1 cellular context compared by ENCODE assay signal in the genomic region with DNA sequence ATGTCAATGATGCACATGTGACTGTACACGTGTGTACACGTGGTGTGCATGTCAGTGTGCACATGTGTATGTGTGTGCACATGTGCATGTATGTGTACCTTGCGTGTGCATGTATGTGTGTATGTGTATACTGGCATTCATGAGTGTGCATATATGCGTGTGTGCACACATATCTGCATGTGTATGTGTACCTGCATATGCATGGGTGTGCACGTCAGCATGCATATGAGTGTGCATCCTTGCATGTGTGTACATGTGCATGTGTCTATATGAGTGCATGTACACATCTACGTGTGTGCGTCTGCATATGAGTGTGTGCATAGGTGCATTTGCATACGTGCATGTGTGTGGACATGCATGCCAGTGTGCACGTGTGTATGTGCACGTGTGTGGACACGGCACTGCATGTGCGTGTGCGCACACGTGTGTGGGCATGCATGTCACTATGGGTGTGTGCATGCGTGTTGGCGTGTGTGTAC.
TF ChIP-seq lines count a peak whose summit lies in the region.

No MANE protein-coding gene starts in this region.

TF ChIP-seq in K562, 482 proteins besides CTCF, POLR2A, EP300 and RAD21 (continued from another document):
- TF ChIP-seq PATZ1 (CRISPR knock-in tag; IDR thresholded peaks at IDR 0.05; ENCODE audit: borderline replicate concordance) (no peak), SAP30 (IDR thresholded peaks at IDR 0.05; ENCODE audit: borderline replicate concordance, insufficient read depth, low read depth, low read length, poor library complexity, severe bottlenecking) (no peak), RUNX1 (IDR thresholded peaks at IDR 0.05; ENCODE audit: low read depth) (no peak), ZNF583 (CRISPR knock-in tag; IDR thresholded peaks at IDR 0.05) (no peak), PHF21A (IDR thresholded peaks at IDR 0.05; ENCODE audit: borderline replicate concordance, low read depth) (no peak), SRSF1 (IDR thresholded peaks at IDR 0.05; ENCODE audit: low read depth, low read length) (no peak), RB1 (IDR thresholded peaks at IDR 0.05; ENCODE audit: low read depth) (no peak), BRD4 (IDR thresholded peaks at IDR 0.05) (no peak), SMARCE1 (IDR thresholded peaks at IDR 0.05) (no peak), KLF16 (IDR thresholded peaks at IDR 0.05) (no peak), ZNF695 (CRISPR knock-in tag; IDR thresholded peaks at IDR 0.05) (no peak), ATF7 (IDR thresholded peaks at IDR 0.05) (no peak), NR4A1 (CRISPR knock-in tag; IDR thresholded peaks at IDR 0.05) (no peak), NR4A1 (tag; IDR thresholded peaks at IDR 0.05) (no peak), ZNF24 (IDR thresholded peaks at IDR 0.05) (no peak), ZBTB43 (CRISPR knock-in tag; IDR thresholded peaks at IDR 0.05) (peak; percentile 88), TEAD4 (IDR thresholded peaks at IDR 0.05; ENCODE audit: low read length) (no peak), TEAD4 (CRISPR knock-in tag; IDR thresholded peaks at IDR 0.05; ENCODE audit: borderline replicate concordance) (peak; percentile 74; the same call in 1 of the 2 replicates), MAX (CRISPR knock-in tag; IDR thresholded peaks at IDR 0.05) (peak; percentile 86), CREM (IDR thresholded peaks at IDR 0.05; ENCODE audit: low read depth) (no peak), NR1H2 (CRISPR knock-in tag; IDR thresholded peaks at IDR 0.05) (no peak), GTF2F1 (IDR thresholded peaks at IDR 0.05; ENCODE audit: low read depth, low read length) (no peak), NFIC (IDR thresholded peaks at IDR 0.05) (no peak), ZNF277 (CRISPR knock-in tag; IDR thresholded peaks at IDR 0.05; ENCODE audit: borderline replicate concordance) (no peak), TFAM (CRISPR knock-in tag; conservative IDR thresholded peaks at IDR 0.05) (no peak), HDAC3 (IDR thresholded peaks at IDR 0.05; ENCODE audit: borderline replicate concordance, partially characterized antibody) (no peak), RBM14 (IDR thresholded peaks at IDR 0.05; ENCODE audit: borderline replicate concordance, insufficient read depth, low read depth, low read length) (no peak), ZKSCAN3 (CRISPR knock-in tag; IDR thresholded peaks at IDR 0.05) (no peak), CHAMP1 (IDR thresholded peaks at IDR 0.05) (no peak), ETS2 (tag; IDR thresholded peaks at IDR 0.05; ENCODE audit: borderline replicate concordance, poor library complexity, severe bottlenecking) (no peak), TEAD1 (CRISPR knock-in tag; IDR thresholded peaks at IDR 0.05) (no peak), DNMT1 (IDR thresholded peaks at IDR 0.05) (no peak), PRMT5 (CRISPR knock-in tag; IDR thresholded peaks at IDR 0.05) (no peak), ILK (tag; IDR thresholded peaks at IDR 0.05; ENCODE audit: borderline replicate concordance, low read depth) (no peak), FOXO4 (CRISPR knock-in tag; IDR thresholded peaks at IDR 0.05) (no peak), ZNF764 (CRISPR knock-in tag; IDR thresholded peaks at IDR 0.05; ENCODE audit: low read depth) (no peak), MECOM (CRISPR knock-in tag; IDR thresholded peaks at IDR 0.05) (no peak), NFATC3 (IDR thresholded peaks at IDR 0.05) (no peak), PRPF4 (IDR thresholded peaks at IDR 0.05; ENCODE audit: insufficient read depth, low read depth, low read length, poor library complexity, severe bottlenecking) (no peak), GTF2A2 (tag; IDR thresholded peaks at IDR 0.05) (no peak), YY1 (IDR thresholded peaks at IDR 0.05; ENCODE audit: borderline replicate concordance in 1 of 3, control insufficient read depth in 1 of 3, extremely low read depth in 1 of 3, insufficient read depth in 3 of 3, insufficient read length in 1 of 3, insufficient replicate concordance in 2 of 3, low read depth in 1 of 3, low read length in 2 of 3) (no peak), EZH2 (IDR thresholded peaks at IDR 0.05; ENCODE audit: borderline replicate concordance, low read depth, low read length) (no peak), POLR2AphosphoS5 (IDR thresholded peaks at IDR 0.05; ENCODE audit: control insufficient read depth, insufficient read depth, low read depth, low read length) (no peak), FUS (optimal IDR thresholded peaks at IDR 0.05; ENCODE audit: low read depth, low read length) (no peak), TAF1 (IDR thresholded peaks at IDR 0.05; ENCODE audit: control insufficient read depth, extremely low read depth, insufficient read depth, low read length, severe bottlenecking) (no peak), LEF1 (IDR thresholded peaks at IDR 0.05) (peak; percentile 62; the same call in 1 of the 2 replicates), SIX5 (IDR thresholded peaks at IDR 0.05; ENCODE audit: borderline replicate concordance in 1 of 2, insufficient read depth in 1 of 2, low read depth in 1 of 2, low read length in 2 of 2) (no peak), TOE1 (IDR thresholded peaks at IDR 0.05; ENCODE audit: borderline replicate concordance) (no peak), TOE1 (CRISPR knock-in tag; IDR thresholded peaks at IDR 0.05; ENCODE audit: borderline replicate concordance, low read depth) (no peak), MCM2 (IDR thresholded peaks at IDR 0.05; ENCODE audit: low read depth) (no peak), ESRRA (IDR thresholded peaks at IDR 0.05; ENCODE audit: borderline replicate concordance, low read depth) (no peak), XRCC3 (IDR thresholded peaks at IDR 0.05) (no peak)
- TF ChIP-seq, protein P1, sequence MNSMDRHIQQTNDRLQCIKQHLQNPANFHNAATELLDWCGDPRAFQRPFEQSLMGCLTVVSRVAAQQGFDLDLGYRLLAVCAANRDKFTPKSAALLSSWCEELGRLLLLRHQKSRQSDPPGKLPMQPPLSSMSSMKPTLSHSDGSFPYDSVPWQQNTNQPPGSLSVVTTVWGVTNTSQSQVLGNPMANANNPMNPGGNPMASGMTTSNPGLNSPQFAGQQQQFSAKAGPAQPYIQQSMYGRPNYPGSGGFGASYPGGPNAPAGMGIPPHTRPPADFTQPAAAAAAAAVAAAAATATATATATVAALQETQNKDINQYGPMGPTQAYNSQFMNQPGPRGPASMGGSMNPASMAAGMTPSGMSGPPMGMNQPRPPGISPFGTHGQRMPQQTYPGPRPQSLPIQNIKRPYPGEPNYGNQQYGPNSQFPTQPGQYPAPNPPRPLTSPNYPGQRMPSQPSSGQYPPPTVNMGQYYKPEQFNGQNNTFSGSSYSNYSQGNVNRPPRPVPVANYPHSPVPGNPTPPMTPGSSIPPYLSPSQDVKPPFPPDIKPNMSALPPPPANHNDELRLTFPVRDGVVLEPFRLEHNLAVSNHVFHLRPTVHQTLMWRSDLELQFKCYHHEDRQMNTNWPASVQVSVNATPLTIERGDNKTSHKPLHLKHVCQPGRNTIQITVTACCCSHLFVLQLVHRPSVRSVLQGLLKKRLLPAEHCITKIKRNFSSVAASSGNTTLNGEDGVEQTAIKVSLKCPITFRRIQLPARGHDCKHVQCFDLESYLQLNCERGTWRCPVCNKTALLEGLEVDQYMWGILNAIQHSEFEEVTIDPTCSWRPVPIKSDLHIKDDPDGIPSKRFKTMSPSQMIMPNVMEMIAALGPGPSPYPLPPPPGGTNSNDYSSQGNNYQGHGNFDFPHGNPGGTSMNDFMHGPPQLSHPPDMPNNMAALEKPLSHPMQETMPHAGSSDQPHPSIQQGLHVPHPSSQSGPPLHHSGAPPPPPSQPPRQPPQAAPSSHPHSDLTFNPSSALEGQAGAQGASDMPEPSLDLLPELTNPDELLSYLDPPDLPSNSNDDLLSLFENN (IDR thresholded peaks at IDR 0.05; ENCODE audit: low read depth in 2 of 2, low read length in 2 of 2), result no peak
- TF ChIP-seq, protein P2, sequence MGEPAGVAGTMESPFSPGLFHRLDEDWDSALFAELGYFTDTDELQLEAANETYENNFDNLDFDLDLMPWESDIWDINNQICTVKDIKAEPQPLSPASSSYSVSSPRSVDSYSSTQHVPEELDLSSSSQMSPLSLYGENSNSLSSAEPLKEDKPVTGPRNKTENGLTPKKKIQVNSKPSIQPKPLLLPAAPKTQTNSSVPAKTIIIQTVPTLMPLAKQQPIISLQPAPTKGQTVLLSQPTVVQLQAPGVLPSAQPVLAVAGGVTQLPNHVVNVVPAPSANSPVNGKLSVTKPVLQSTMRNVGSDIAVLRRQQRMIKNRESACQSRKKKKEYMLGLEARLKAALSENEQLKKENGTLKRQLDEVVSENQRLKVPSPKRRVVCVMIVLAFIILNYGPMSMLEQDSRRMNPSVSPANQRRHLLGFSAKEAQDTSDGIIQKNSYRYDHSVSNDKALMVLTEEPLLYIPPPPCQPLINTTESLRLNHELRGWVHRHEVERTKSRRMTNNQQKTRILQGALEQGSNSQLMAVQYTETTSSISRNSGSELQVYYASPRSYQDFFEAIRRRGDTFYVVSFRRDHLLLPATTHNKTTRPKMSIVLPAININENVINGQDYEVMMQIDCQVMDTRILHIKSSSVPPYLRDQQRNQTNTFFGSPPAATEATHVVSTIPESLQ (CRISPR knock-in tag; IDR thresholded peaks at IDR 0.05), result no peak
- TF ChIP-seq, protein P3, sequence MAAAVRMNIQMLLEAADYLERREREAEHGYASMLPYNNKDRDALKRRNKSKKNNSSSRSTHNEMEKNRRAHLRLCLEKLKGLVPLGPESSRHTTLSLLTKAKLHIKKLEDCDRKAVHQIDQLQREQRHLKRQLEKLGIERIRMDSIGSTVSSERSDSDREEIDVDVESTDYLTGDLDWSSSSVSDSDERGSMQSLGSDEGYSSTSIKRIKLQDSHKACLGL (CRISPR knock-in tag; IDR thresholded peaks at IDR 0.05; ENCODE audit: borderline replicate concordance, poor library complexity, severe bottlenecking), result no peak
